15 cellular contexts compared by ENCODE assay signal in the genomic region with DNA sequence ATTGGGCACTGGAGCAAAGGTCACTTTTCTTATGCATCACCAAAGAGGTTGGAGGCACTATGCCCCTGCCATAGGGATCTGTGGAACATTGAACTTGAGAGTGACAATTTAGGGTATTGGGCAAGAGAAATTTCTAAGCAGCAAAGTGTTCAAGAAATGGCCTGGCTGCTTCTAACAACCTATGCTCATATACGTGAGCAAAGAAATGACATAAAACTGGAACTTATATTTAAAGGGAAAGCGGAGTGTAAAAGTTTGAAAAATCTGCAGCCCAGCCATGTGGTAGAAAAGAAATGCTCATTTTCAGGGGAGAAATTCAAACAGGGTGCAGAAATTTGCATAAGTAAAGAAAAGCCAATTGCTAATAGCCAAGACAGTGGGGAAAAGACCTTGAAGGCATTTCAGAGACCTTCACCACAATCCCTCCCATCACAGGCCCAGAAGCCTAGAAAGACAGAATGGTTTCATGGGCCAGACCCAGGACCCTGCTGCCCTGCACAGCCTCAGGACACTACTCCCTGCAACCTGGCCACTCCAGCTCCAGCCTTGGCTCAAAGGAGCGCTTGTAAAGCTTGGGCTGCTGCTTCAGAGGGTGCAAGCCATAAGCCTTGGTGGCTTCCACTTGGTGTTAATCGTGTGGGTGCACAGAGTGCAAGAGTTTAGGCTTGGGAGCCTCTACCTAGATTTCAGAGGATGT. TPM values are rescaled to one million over a fixed set of nuclear protein-coding genes. Genes with fewer than 3 reads are reported as not detected.
A peak's percentile ranks its signal among the peaks of the same experiment; 100 is the strongest.
DNase-seq lines count a peak whose midpoint lies in the region; ATAC-seq and TF ChIP-seq lines count a peak whose summit lies in the region.
"Had no signal": no experiment of that assay in that cellular context is flagged by ENCODE, and none has a peak within 500 bp of the region (broad histone marks: within the 10 kb centered on the region; RNA-seq: fewer than 3 reads in every experiment).

No MANE protein-coding gene starts in this region.

- TF ChIP-seq CTCF in right atrium auricular region (IDR thresholded peaks at IDR 0.05) = no peak
- no peak for TF ChIP-seq CTCF in OCI-LY7 (conservative IDR thresholded peaks at IDR 0.05; ENCODE audit: low read length)
- no peak for TF ChIP-seq CTCF in esophagus muscularis mucosa (IDR thresholded peaks at IDR 0.05)

- 81% methylated on average over 4 of the region's 4 CpGs for WGBS in esophagus muscularis mucosa

- H3K27ac ChIP-seq in right atrium auricular region (no peak overlapping the region), OCI-LY7 (ENCODE audit: low read depth, low read length, poor library complexity, severe bottlenecking) (no peak overlapping the region), esophagus muscularis mucosa (replicated peaks in 1 of 4) (no peak overlapping the region)
- H3K27ac ChIP-seq: A549, C4-2B had no signal

- intact Hi-C loops in cardiac septum (cut with DNase I) = no loop called here
- intact Hi-C loops in OCI-LY7 (cut with micrococcal nuclease; ENCODE audit: unreplicated experiment) = no loop called here
- intact Hi-C loops in esophagus muscularis mucosa (cut with DNase I) = no loop called here

- H3K79me2 ChIP-seq in OCI-LY7 (ENCODE audit: insufficient read depth, low read depth, low read length) = no peaks in the 10 kb centered on the region

- POLR2A ChIA-PET in OCI-LY7 (lab: Charles Lee) = no interaction called here

- CTCF ChIA-PET in OCI-LY7 (lab: Charles Lee; ENCODE audit: unreplicated experiment) = no interaction called here

- H2AFZ ChIP-seq in OCI-LY7 (ENCODE audit: low read length) = no peak overlapping the region

- no peak overlapping the region for H3K4me2 ChIP-seq in OCI-LY7 (ENCODE audit: low read length)
- H3K4me2 ChIP-seq: A549 had no signal

- H3K4me3 ChIP-seq in right atrium auricular region (no peak overlapping the region), OCI-LY7 (ENCODE audit: low read depth, low read length, poor library complexity, severe bottlenecking) (no peak overlapping the region), esophagus muscularis mucosa (no peak overlapping the region)
- H3K4me3 ChIP-seq: A549 had no signal

- no peak for ATAC-seq in HG03442 (IDR thresholded peaks at IDR 0.05; ENCODE audit: unreplicated experiment)
- ATAC-seq: A549, HCT116 had no signal

- H3K4me1 ChIP-seq in right atrium auricular region (no peaks in the 10 kb centered on the region), OCI-LY7 (ENCODE audit: insufficient read depth, low read length, poor library complexity, severe bottlenecking) (no peaks in the 10 kb centered on the region), esophagus muscularis mucosa (no peaks in the 10 kb centered on the region)
- H3K4me1 ChIP-seq: A549, BE2C had no signal

- H3K27me3 ChIP-seq in right atrium auricular region (peaks cover 0 to 3% of the 10 kb centered on the region in 2 donors), esophagus muscularis mucosa (peaks cover 0 to 47% (median 0%) of the 10 kb centered on the region in 4 donors)

- no peaks in the 10 kb centered on the region for H3K9me2 ChIP-seq in OCI-LY7 (ENCODE audit: insufficient read depth, low read length)

- no TSS peak for BruUV-seq in OCI-LY7 (replicated peaks; lab: Mats Ljungman, UMichigan)

- no peaks in the 10 kb centered on the region for H4K20me1 ChIP-seq in OCI-LY7 (ENCODE audit: insufficient read depth, low read length)

- no peak for TF ChIP-seq POLR2A in esophagus muscularis mucosa (IDR thresholded peaks at IDR 0.05; ENCODE audit: low read depth)

- DNase-seq in cardiac septum (ENCODE audit: low spot score) = peak; percentile 14
- DNase-seq in right atrium auricular region (ENCODE audit: low spot score) = no peak
- DNase-seq in OCI-LY7 (ENCODE audit: low spot score) = peak; percentile 13
- peak; percentile 55 for DNase-seq in esophagus muscularis mucosa (ENCODE audit: extremely low spot score)
- DNase-seq in NCI-H1436 treated with DMSO at 0.1 percent for 48 hours (lab: John Stamatoyannopoulos, UW) = no peak
- DNase-seq in mesenteric fat pad (ENCODE audit: low spot score) = no peak
- DNase-seq: BE2C; CD4-positive, alpha-beta memory T cell; DMS153; GF-D8 had no signal

- H3K36me3 ChIP-seq in right atrium auricular region (no peaks in the 10 kb centered on the region), OCI-LY7 (ENCODE audit: insufficient read depth, low read length) (no peaks in the 10 kb centered on the region), esophagus muscularis mucosa (no peaks in the 10 kb centered on the region)
- H3K36me3 ChIP-seq: BE2C had no signal

- peaks cover 4 to 24% of the 10 kb centered on the region in 2 donors for H3K9me3 ChIP-seq in right atrium auricular region
- H3K9me3 ChIP-seq in OCI-LY7 (ENCODE audit: low read length) = peaks cover 19% of the 10 kb centered on the region
- H3K9me3 ChIP-seq in esophagus muscularis mucosa = peaks cover 0 to 32% (median 12%) of the 10 kb centered on the region in 4 donors
- H3K9me3 ChIP-seq: A549, BE2C had no signal

- TF ChIP-seq EP300 in esophagus muscularis mucosa (IDR thresholded peaks at IDR 0.05) = no peak

RNA-seq across cellular contexts. Expression of a gene that starts 24.4 kb away (rescaled TPM):
- total RNA-seq in cardiac septum = not detected
- total RNA-seq in right atrium auricular region = not detected
- not detected in 2 replicates for total RNA-seq in OCI-LY7 (2014; rRNA removed; shearing (Covaris generic))
- total RNA-seq in OCI-LY7 (2022) = not detected in 2 replicates
- not detected for total RNA-seq in esophagus muscularis mucosa
- total RNA-seq in mesenteric fat pad = not detected
- total RNA-seq: CD4-positive, alpha-beta memory T cell; HT1080 had no signal

Comparison
In these comparisons a context has a peak if more than half of its experiments do, and no peak if none do; other contexts are left out.
1. DNase-seq: peak in cardiac septum (single experiment), OCI-LY7 (single experiment) and esophagus muscularis mucosa (single experiment); none in right atrium auricular region (single experiment), NCI-H1436 treated with DMSO at 0.1 percent for 48 hours (single experiment) and mesenteric fat pad (single experiment).